26 cellular contexts compared by ENCODE assay signal in the genomic region with DNA sequence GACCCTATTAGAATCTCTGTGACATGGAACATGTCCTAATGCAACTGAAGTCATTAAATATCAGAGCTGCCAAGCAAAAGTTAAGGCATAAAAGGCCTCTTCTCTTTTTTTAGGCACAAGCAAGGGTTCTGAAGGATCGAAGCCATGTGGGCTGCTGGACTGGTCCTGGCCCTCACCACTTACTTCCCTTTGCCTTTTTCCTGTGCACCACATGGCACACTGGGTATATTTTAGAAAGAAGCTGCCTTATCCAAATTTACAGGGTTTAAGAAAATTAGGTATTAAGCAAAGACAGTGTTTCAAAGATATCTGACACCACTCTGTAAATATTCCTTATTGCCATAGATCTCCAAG. TPM values are rescaled to one million over a fixed set of nuclear protein-coding genes. Genes with fewer than 3 reads are reported as not detected.
"Had no signal": no experiment of that assay in that cellular context is flagged by ENCODE, and none has a peak within 500 bp of the region (broad histone marks: within the 10 kb centered on the region; RNA-seq: fewer than 3 reads in every experiment).

No MANE protein-coding gene starts in this region.

- ATAC-seq: activated CD8-positive, alpha-beta memory T cell treated with anti-CD3 and anti-CD28 coated beads, Interleukin-2, amount 10 ng/mL, durations not matched to agents 7 days and 5 days; gastroesophageal sphincter; stimulated activated naive CD8-positive, alpha-beta T cell treated with anti-CD3 and anti-CD28 coated beads, Interleukin-15, amount 100 ng/mL, for 72 hours had no signal

- H3K4me1 ChIP-seq: ascending aorta, breast epithelium, esophagus muscularis mucosa, gastroesophageal sphincter, left ventricle myocardium inferior, right lobe of liver, testis had no signal

- DNase-seq: activated B cell treated with CpG ODN at 0.5 μM for 24 hours; activated CD4-positive, alpha-beta memory T cell treated with anti-CD3 and anti-CD28 coated beads, Interleukin-2, amount 10 ng/mL, durations not matched to agents 7 days and 5 days; activated CD4-positive, alpha-beta T cell treated with anti-CD3 and anti-CD28 coated beads for 48 hours; activated CD8-positive, alpha-beta memory T cell treated with anti-CD3 and anti-CD28 coated beads, Interleukin-2, amount 10 ng/mL, durations not matched to agents 7 days and 5 days; activated naive CD4-positive, alpha-beta T cell treated with anti-CD3 and anti-CD28 coated beads, Interleukin-2, amount 50 U/mL, for 16 hours; activated T-cell treated with anti-CD3 and anti-CD28 coated beads, Interleukin-2, amount 50 U/mL, for 24 hours; cerebellar nuclear complex; effector CD8-positive, alpha-beta T cell; heart left ventricle; left ventricle myocardium inferior; mucosa of descending colon; naive B cell; ovary; right lobe of liver; small intestine; stimulated activated CD4-positive, alpha-beta T cell treated with anti-CD3 and anti-CD28 coated beads, Interleukin-15, amount 100 ng/mL, for 24 hours; stimulated activated CD4-positive, alpha-beta T cell treated with anti-CD3 and anti-CD28 coated beads, Interleukin-2, amount 100 ng/mL, for 48 hours; stimulated activated naive CD8-positive, alpha-beta T cell treated with anti-CD3 and anti-CD28 coated beads, Interleukin-15, amount 100 ng/mL, for 72 hours; testis had no signal

- H3K36me3 Mint-ChIP-seq: activated CD8-positive, alpha-beta memory T cell treated with anti-CD3 and anti-CD28 coated beads, Interleukin-2, amount 10 ng/mL, durations not matched to agents 7 days and 5 days; naive B cell; type B pancreatic cell had no signal

- H3K36me3 ChIP-seq: ascending aorta, breast epithelium, esophagus muscularis mucosa, gastroesophageal sphincter, heart left ventricle, left ventricle myocardium inferior, ovary, right lobe of liver had no signal

- H3K27ac Mint-ChIP-seq: activated B cell treated with CpG ODN at 0.5 μM for 24 hours; activated CD4-positive, alpha-beta memory T cell treated with anti-CD3 and anti-CD28 coated beads, Interleukin-2, amount 10 ng/mL, durations not matched to agents 7 days and 5 days; activated CD8-positive, alpha-beta memory T cell treated with anti-CD3 and anti-CD28 coated beads, Interleukin-2, amount 10 ng/mL, durations not matched to agents 7 days and 5 days; activated T-cell treated with anti-CD3 and anti-CD28 coated beads, Interleukin-2, amount 50 U/mL, for 24 hours; activated T-helper 2 cell treated with anti-CD3 and anti-CD28 coated beads, Interferon-gamma antibody, Interleukin-2, Interleukin-4, amounts not matched to agents 10 μg/mL and 5 μg/mL and 100 μg/mL, durations not matched to agents 14 hours and 24 hours and 36 hours; type B pancreatic cell had no signal

- H3K9me3 ChIP-seq: ascending aorta, breast epithelium, esophagus muscularis mucosa, gastroesophageal sphincter, heart left ventricle, left ventricle myocardium inferior, mucosa of descending colon, ovary, right lobe of liver, testis had no signal

- H3K27ac ChIP-seq: ascending aorta, breast epithelium, esophagus muscularis mucosa, gastroesophageal sphincter, left ventricle myocardium inferior, ovary, right lobe of liver, testis had no signal

- H3K9me3 Mint-ChIP-seq: activated B cell treated with CpG ODN at 0.5 μM for 24 hours; activated CD4-positive, alpha-beta memory T cell treated with anti-CD3 and anti-CD28 coated beads, Interleukin-2, amount 10 ng/mL, durations not matched to agents 7 days and 5 days; activated T-cell treated with anti-CD3 and anti-CD28 coated beads, Interleukin-2, amount 50 U/mL, for 24 hours; activated T-helper 2 cell treated with anti-CD3 and anti-CD28 coated beads, Interferon-gamma antibody, Interleukin-2, Interleukin-4, amounts not matched to agents 10 μg/mL and 5 μg/mL and 100 μg/mL, durations not matched to agents 14 hours and 24 hours and 36 hours; naive B cell; stimulated activated naive CD8-positive, alpha-beta T cell treated with anti-CD3 and anti-CD28 coated beads, Interleukin-15, amount 100 ng/mL, for 72 hours; type B pancreatic cell had no signal

- H3K4me3 Mint-ChIP-seq: activated B cell treated with CpG ODN at 0.5 μM for 24 hours; activated CD4-positive, alpha-beta memory T cell treated with anti-CD3 and anti-CD28 coated beads, Interleukin-2, amount 10 ng/mL, durations not matched to agents 7 days and 5 days; activated CD8-positive, alpha-beta memory T cell treated with anti-CD3 and anti-CD28 coated beads, Interleukin-2, amount 10 ng/mL, durations not matched to agents 7 days and 5 days; activated T-cell treated with anti-CD3 and anti-CD28 coated beads, Interleukin-2, amount 50 U/mL, for 24 hours; naive B cell; stimulated activated naive CD8-positive, alpha-beta T cell treated with anti-CD3 and anti-CD28 coated beads, Interleukin-15, amount 100 ng/mL, for 72 hours; type B pancreatic cell had no signal

- H3K4me3 ChIP-seq: ascending aorta, breast epithelium, esophagus muscularis mucosa, gastroesophageal sphincter, heart left ventricle, left ventricle myocardium inferior, mucosa of descending colon, ovary, right lobe of liver, testis had no signal

- H3K27me3 ChIP-seq: ascending aorta, breast epithelium, esophagus muscularis mucosa, gastroesophageal sphincter, ovary, right lobe of liver, testis had no signal

- H3K27me3 Mint-ChIP-seq: activated CD4-positive, alpha-beta memory T cell treated with anti-CD3 and anti-CD28 coated beads, Interleukin-2, amount 10 ng/mL, durations not matched to agents 7 days and 5 days; activated T-cell treated with anti-CD3 and anti-CD28 coated beads, Interleukin-2, amount 50 U/mL, for 24 hours; stimulated activated naive CD8-positive, alpha-beta T cell treated with anti-CD3 and anti-CD28 coated beads, Interleukin-15, amount 100 ng/mL, for 72 hours had no signal

- H3K4me1 Mint-ChIP-seq: activated B cell treated with CpG ODN at 0.5 μM for 24 hours had no signal

RNA-seq across cellular contexts. Expression of gene SYT6, which starts 38.9 kb away (rescaled TPM):
- polyA plus RNA-seq: mammary epithelial cell had no signal
